8 cellular contexts compared by ENCODE assay signal in the genomic region with DNA sequence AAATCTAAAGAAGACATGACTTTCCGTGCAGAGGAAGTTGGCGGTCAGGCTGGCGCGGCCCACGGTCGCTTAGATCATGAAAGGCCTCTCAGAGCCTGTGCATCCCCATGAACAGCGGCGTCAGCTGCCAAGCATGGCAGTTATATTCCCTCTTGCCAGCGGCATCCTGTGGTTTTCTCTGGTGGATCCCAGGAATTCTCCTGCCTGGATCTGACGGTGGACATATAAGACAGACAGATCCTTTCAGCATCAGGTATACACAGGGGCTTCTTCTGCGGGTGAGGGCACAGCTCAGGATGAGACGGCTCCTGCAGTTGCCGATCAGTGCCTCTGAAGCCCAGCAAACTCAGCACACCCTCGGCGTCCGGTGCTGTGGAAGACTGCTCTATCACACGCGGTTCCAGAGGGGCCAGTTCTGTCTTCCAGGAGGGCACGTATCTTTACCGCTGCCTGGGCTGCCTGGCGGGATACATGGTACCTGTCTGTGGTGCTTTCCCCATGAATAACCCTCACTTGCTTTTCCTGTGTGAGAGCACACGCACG.
DNase-seq lines count a peak whose midpoint lies in the region; ATAC-seq lines count a peak whose summit lies in the region.

No MANE protein-coding gene starts in this region.

- H3K27me3 Mint-ChIP-seq in dendritic cell treated with granulocyte-macrophage colony-stimulating factor and Interleukin-4, amounts not matched to agents 40 ng/mL and 50 ng/mL, for 4 days: peaks cover 11% of the 10 kb centered on the region
- H3K27me3 Mint-ChIP-seq in stimulated activated memory B cell treated with anti-CD40 and anti-IgM and Interleukin-4, amounts not matched to agents 10 μg/mL and 1 μg/mL and 100 μg/mL, for 72 hours: no peaks in the 10 kb centered on the region

- H3K27ac Mint-ChIP-seq in dendritic cell treated with granulocyte-macrophage colony-stimulating factor and Interleukin-4, amounts not matched to agents 40 ng/mL and 50 ng/mL, for 4 days: peak overlapping the region; percentile 74
- peak overlapping the region; percentile 48 for H3K27ac Mint-ChIP-seq in stimulated activated memory B cell treated with anti-CD40 and anti-IgM and Interleukin-4, amounts not matched to agents 10 μg/mL and 1 μg/mL and 100 μg/mL, for 72 hours

- no peak for DNase-seq in SJSA1 (ENCODE audit: low read depth in 1 of 2, low spot score in 2 of 2)
- peak; percentile 41 for DNase-seq in activated T-cell treated with anti-CD3 and anti-CD28 coated beads for 48 hours (ENCODE audit: low read depth)
- no peak for DNase-seq in COLO829 (ENCODE audit: low spot score)
- no peak for DNase-seq in SKM-1 treated with dmso at 0.1 percent for 144 hours (lab: John Stamatoyannopoulos, UW; ENCODE audit: unreplicated experiment)
- no peak for DNase-seq in GM19240 (ENCODE audit: insufficient read length, low spot score)

- H3K27me3 ChIP-seq in SJSA1 (replicated peaks): no peaks in the 10 kb centered on the region

- ATAC-seq in stimulated activated memory B cell treated with anti-CD40 and anti-IgM and Interleukin-4, amounts not matched to agents 10 μg/mL and 1 μg/mL and 100 μg/mL, for 72 hours: no peak
- ATAC-seq in GM18861 (IDR thresholded peaks at IDR 0.05; ENCODE audit: unreplicated experiment): no peak

- H3K9me3 Mint-ChIP-seq in dendritic cell treated with granulocyte-macrophage colony-stimulating factor and Interleukin-4, amounts not matched to agents 40 ng/mL and 50 ng/mL, for 4 days: no peaks in the 10 kb centered on the region
- no peaks in the 10 kb centered on the region for H3K9me3 Mint-ChIP-seq in stimulated activated memory B cell treated with anti-CD40 and anti-IgM and Interleukin-4, amounts not matched to agents 10 μg/mL and 1 μg/mL and 100 μg/mL, for 72 hours

- H3K4me1 Mint-ChIP-seq in dendritic cell treated with granulocyte-macrophage colony-stimulating factor and Interleukin-4, amounts not matched to agents 40 ng/mL and 50 ng/mL, for 4 days (ENCODE audit: low read depth): peaks cover 72% of the 10 kb centered on the region
- H3K4me1 Mint-ChIP-seq in stimulated activated memory B cell treated with anti-CD40 and anti-IgM and Interleukin-4, amounts not matched to agents 10 μg/mL and 1 μg/mL and 100 μg/mL, for 72 hours: peaks cover 47% of the 10 kb centered on the region

- H3K9me3 ChIP-seq in SJSA1 (replicated peaks): no peaks in the 10 kb centered on the region

- H3K36me3 ChIP-seq in SJSA1: no peaks in the 10 kb centered on the region

- H3K4me3 Mint-ChIP-seq in dendritic cell treated with granulocyte-macrophage colony-stimulating factor and Interleukin-4, amounts not matched to agents 40 ng/mL and 50 ng/mL, for 4 days: no peak overlapping the region
- no peak overlapping the region for H3K4me3 Mint-ChIP-seq in stimulated activated memory B cell treated with anti-CD40 and anti-IgM and Interleukin-4, amounts not matched to agents 10 μg/mL and 1 μg/mL and 100 μg/mL, for 72 hours

- H3K36me3 Mint-ChIP-seq in dendritic cell treated with granulocyte-macrophage colony-stimulating factor and Interleukin-4, amounts not matched to agents 40 ng/mL and 50 ng/mL, for 4 days (ENCODE audit: low read depth): peaks cover 22% of the 10 kb centered on the region
- H3K36me3 Mint-ChIP-seq in stimulated activated memory B cell treated with anti-CD40 and anti-IgM and Interleukin-4, amounts not matched to agents 10 μg/mL and 1 μg/mL and 100 μg/mL, for 72 hours: no peaks in the 10 kb centered on the region

- H3K4me1 ChIP-seq in SJSA1 (replicated peaks): peaks cover 30% of the 10 kb centered on the region

- H3K4me3 ChIP-seq in SJSA1: no peak overlapping the region

- H3K27ac ChIP-seq in SJSA1: peak overlapping the region; percentile 60; the same call in 1 of the 2 replicates

- intact Hi-C loops in dendritic cell treated with granulocyte-macrophage colony-stimulating factor and Interleukin-4, amounts not matched to agents 40 ng/mL and 50 ng/mL, for 4 days (cut with micrococcal nuclease): no loop called here
